11 cellular contexts compared by ENCODE assay signal in the genomic region with DNA sequence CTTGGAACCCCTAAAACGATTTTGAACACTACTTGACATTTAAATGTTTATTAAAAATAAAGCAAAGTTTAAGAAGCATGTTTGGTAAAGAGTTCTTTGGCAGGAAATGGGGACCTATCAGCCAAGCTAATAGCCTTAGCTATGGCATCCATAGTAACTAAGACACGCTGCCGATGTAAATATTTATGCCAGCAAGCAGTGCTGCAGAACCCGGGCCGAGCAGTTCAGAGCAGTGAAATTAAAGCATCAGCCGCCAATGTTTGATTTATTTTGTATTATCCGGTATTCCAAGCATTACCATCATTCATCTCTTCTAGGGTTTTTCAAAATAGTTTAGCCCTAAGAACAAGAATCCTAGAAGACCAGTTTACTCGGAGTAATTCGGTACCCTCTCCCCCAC.
DNase-seq lines count a peak whose midpoint lies in the region; ATAC-seq, FAIRE-seq and TF ChIP-seq lines count a peak whose summit lies in the region.
"Had no signal": no experiment of that assay in that cellular context is flagged by ENCODE, and none has a peak within 500 bp of the region (broad histone marks: within the 10 kb centered on the region; RNA-seq: fewer than 3 reads in every experiment).

No MANE protein-coding gene starts in this region.

- peak; percentile 18 for ATAC-seq in stimulated activated naive CD8-positive, alpha-beta T cell treated with anti-CD3 and anti-CD28 coated beads, Interleukin-15, amount 100 ng/mL, for 72 hours
- ATAC-seq in GM18867 (IDR thresholded peaks at IDR 0.05; ENCODE audit: unreplicated experiment), result no peak

- no peak for TF ChIP-seq POLR2A in GM12891 (IDR thresholded peaks at IDR 0.05; ENCODE audit: low read depth, low read length)

- peak overlapping the region; percentile 45 for H3K27ac ChIP-seq in VCaP

- TF ChIP-seq CTCF in VCaP (conservative IDR thresholded peaks at IDR 0.05) (no peak), fibroblast of the aortic adventitia (IDR thresholded peaks at IDR 0.05; ENCODE audit: insufficient read depth, low read length) (no peak)

- no peaks in the 10 kb centered on the region for H3K9me3 Mint-ChIP-seq in stimulated activated naive CD8-positive, alpha-beta T cell treated with anti-CD3 and anti-CD28 coated beads, Interleukin-15, amount 100 ng/mL, for 72 hours

- DNase-seq in NCI-H510A treated with DMSO at 0.1 percent for 48 hours (lab: John Stamatoyannopoulos, UW) (peak; percentile 28), NCI-H510A (lab: John Stamatoyannopoulos, UW) (no peak), fibroblast of the aortic adventitia (ENCODE audit: low read depth) (no peak), mucosa of gallbladder (ENCODE audit: low spot score) (no peak), GM12891 (ENCODE audit: insufficient read length, low spot score) (no peak)
- DNase-seq in stimulated activated naive CD8-positive, alpha-beta T cell treated with anti-CD3 and anti-CD28 coated beads, Interleukin-15, amount 100 ng/mL, for 72 hours, result no peak
- DNase-seq: 8988T had no signal

- H3K27me3 Mint-ChIP-seq in stimulated activated naive CD8-positive, alpha-beta T cell treated with anti-CD3 and anti-CD28 coated beads, Interleukin-15, amount 100 ng/mL, for 72 hours, result no peaks in the 10 kb centered on the region

- no peak for FAIRE-seq in GM12891 (lab: Jason Lieb, UNC)
- FAIRE-seq: H1 had no signal

- peak overlapping the region; percentile 26 for H3K4me3 ChIP-seq in fibroblast of the aortic adventitia (ENCODE audit: low read depth, low read length)
- H3K4me3 ChIP-seq: mucosa of descending colon had no signal

- peak overlapping the region; percentile 98 for H3K27ac Mint-ChIP-seq in stimulated activated naive CD8-positive, alpha-beta T cell treated with anti-CD3 and anti-CD28 coated beads, Interleukin-15, amount 100 ng/mL, for 72 hours

- peak overlapping the region; percentile 76 to 78 for H3K4me3 Mint-ChIP-seq in stimulated activated naive CD8-positive, alpha-beta T cell treated with anti-CD3 and anti-CD28 coated beads, Interleukin-15, amount 100 ng/mL, for 72 hours

- H3K4me1 Mint-ChIP-seq in stimulated activated naive CD8-positive, alpha-beta T cell treated with anti-CD3 and anti-CD28 coated beads, Interleukin-15, amount 100 ng/mL, for 72 hours, result peaks cover 81% of the 10 kb centered on the region

TF ChIP-seq in GM12891, 5 proteins besides CTCF, POLR2A, EP300 and RAD21:
- no peak for TF ChIP-seq TAF1 (IDR thresholded peaks at IDR 0.05; ENCODE audit: low read depth, low read length)
- no peak for TF ChIP-seq POLR2AphosphoS5 (IDR thresholded peaks at IDR 0.05; ENCODE audit: low read depth, low read length)
- no peak for TF ChIP-seq SPI1 (IDR thresholded peaks at IDR 0.05; ENCODE audit: low read depth, low read length)
- TF ChIP-seq PAX5 (IDR thresholded peaks at IDR 0.05; ENCODE audit: insufficient read depth, low read length, severe bottlenecking), result no peak
- no peak for TF ChIP-seq POU2F2 (IDR thresholded peaks at IDR 0.05; ENCODE audit: low read depth, low read length)
TF ChIP-seq in GM12891: peak in this region for 0.
